Comparison of ENCODE assay signal across 1 cellular context in genomic region chr1:111176678-111177077, GRCh38.
TF ChIP-seq lines count a peak whose summit lies in the region.

No MANE protein-coding gene starts in this region.

TF ChIP-seq in GM12878, 131 proteins besides CTCF, POLR2A, EP300 and RAD21:
- no peak for TF ChIP-seq TCF12 (IDR thresholded peaks at IDR 0.05; ENCODE audit: low read depth, low read length)
- TF ChIP-seq SUPT20H (IDR thresholded peaks at IDR 0.05; ENCODE audit: borderline replicate concordance, control insufficient read depth, low read depth, low read length) = no peak
- TF ChIP-seq, protein P1, sequence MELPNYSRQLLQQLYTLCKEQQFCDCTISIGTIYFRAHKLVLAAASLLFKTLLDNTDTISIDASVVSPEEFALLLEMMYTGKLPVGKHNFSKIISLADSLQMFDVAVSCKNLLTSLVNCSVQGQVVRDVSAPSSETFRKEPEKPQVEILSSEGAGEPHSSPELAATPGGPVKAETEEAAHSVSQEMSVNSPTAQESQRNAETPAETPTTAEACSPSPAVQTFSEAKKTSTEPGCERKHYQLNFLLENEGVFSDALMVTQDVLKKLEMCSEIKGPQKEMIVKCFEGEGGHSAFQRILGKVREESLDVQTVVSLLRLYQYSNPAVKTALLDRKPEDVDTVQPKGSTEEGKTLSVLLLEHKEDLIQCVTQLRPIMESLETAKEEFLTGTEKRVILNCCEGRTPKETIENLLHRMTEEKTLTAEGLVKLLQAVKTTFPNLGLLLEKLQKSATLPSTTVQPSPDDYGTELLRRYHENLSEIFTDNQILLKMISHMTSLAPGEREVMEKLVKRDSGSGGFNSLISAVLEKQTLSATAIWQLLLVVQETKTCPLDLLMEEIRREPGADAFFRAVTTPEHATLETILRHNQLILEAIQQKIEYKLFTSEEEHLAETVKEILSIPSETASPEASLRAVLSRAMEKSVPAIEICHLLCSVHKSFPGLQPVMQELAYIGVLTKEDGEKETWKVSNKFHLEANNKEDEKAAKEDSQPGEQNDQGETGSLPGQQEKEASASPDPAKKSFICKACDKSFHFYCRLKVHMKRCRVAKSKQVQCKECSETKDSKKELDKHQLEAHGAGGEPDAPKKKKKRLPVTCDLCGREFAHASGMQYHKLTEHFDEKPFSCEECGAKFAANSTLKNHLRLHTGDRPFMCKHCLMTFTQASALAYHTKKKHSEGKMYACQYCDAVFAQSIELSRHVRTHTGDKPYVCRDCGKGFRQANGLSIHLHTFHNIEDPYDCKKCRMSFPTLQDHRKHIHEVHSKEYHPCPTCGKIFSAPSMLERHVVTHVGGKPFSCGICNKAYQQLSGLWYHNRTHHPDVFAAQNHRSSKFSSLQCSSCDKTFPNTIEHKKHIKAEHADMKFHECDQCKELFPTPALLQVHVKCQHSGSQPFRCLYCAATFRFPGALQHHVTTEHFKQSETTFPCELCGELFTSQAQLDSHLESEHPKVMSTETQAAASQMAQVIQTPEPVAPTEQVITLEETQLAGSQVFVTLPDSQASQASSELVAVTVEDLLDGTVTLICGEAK (IDR thresholded peaks at IDR 0.05; ENCODE audit: borderline replicate concordance) = peak; percentile 26; the same call in 1 of the 2 replicates
- 0 out of 2 replicates have a peak, but pooled peaks have one; percentile 35 for TF ChIP-seq ZNF24 (IDR thresholded peaks at IDR 0.05)
- 0 out of 2 replicates have a peak, but pooled peaks have one; percentile 17 for TF ChIP-seq BMI1 (IDR thresholded peaks at IDR 0.05; ENCODE audit: borderline replicate concordance)
- TF ChIP-seq, protein P2, sequence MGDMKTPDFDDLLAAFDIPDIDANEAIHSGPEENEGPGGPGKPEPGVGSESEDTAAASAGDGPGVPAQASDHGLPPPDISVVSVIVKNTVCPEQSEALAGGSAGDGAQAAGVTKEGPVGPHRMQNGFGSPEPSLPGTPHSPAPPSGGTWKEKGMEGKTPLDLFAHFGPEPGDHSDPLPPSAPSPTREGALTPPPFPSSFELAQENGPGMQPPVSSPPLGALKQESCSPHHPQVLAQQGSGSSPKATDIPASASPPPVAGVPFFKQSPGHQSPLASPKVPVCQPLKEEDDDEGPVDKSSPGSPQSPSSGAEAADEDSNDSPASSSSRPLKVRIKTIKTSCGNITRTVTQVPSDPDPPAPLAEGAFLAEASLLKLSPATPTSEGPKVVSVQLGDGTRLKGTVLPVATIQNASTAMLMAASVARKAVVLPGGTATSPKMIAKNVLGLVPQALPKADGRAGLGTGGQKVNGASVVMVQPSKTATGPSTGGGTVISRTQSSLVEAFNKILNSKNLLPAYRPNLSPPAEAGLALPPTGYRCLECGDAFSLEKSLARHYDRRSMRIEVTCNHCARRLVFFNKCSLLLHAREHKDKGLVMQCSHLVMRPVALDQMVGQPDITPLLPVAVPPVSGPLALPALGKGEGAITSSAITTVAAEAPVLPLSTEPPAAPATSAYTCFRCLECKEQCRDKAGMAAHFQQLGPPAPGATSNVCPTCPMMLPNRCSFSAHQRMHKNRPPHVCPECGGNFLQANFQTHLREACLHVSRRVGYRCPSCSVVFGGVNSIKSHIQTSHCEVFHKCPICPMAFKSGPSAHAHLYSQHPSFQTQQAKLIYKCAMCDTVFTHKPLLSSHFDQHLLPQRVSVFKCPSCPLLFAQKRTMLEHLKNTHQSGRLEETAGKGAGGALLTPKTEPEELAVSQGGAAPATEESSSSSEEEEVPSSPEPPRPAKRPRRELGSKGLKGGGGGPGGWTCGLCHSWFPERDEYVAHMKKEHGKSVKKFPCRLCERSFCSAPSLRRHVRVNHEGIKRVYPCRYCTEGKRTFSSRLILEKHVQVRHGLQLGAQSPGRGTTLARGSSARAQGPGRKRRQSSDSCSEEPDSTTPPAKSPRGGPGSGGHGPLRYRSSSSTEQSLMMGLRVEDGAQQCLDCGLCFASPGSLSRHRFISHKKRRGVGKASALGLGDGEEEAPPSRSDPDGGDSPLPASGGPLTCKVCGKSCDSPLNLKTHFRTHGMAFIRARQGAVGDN (IDR thresholded peaks at IDR 0.05) = 0 out of 2 replicates have a peak, but pooled peaks have one; percentile 33
- no peak for TF ChIP-seq SIX5 (IDR thresholded peaks at IDR 0.05; ENCODE audit: low read depth, low read length, severe bottlenecking)
- 0 out of 2 replicates have a peak, but pooled peaks have one; percentile 50 for TF ChIP-seq RUNX3 (IDR thresholded peaks at IDR 0.05; ENCODE audit: low read length)
- TF ChIP-seq NRF1 (conservative IDR thresholded peaks at IDR 0.05; ENCODE audit: low read depth, low read length) = no peak
